In genomic region chr9:109751253-109751652, GRCh38 we compare ENCODE assay signal across 2 cellular contexts.
TF ChIP-seq lines count a peak whose summit lies in the region.

No MANE protein-coding gene starts in this region.

TF ChIP-seq in SK-N-SH treated with all-trans-retinoic acid at 6 μM for 48 hours, 23 proteins besides CTCF, POLR2A, EP300 and RAD21:
- TF ChIP-seq, protein P1, sequence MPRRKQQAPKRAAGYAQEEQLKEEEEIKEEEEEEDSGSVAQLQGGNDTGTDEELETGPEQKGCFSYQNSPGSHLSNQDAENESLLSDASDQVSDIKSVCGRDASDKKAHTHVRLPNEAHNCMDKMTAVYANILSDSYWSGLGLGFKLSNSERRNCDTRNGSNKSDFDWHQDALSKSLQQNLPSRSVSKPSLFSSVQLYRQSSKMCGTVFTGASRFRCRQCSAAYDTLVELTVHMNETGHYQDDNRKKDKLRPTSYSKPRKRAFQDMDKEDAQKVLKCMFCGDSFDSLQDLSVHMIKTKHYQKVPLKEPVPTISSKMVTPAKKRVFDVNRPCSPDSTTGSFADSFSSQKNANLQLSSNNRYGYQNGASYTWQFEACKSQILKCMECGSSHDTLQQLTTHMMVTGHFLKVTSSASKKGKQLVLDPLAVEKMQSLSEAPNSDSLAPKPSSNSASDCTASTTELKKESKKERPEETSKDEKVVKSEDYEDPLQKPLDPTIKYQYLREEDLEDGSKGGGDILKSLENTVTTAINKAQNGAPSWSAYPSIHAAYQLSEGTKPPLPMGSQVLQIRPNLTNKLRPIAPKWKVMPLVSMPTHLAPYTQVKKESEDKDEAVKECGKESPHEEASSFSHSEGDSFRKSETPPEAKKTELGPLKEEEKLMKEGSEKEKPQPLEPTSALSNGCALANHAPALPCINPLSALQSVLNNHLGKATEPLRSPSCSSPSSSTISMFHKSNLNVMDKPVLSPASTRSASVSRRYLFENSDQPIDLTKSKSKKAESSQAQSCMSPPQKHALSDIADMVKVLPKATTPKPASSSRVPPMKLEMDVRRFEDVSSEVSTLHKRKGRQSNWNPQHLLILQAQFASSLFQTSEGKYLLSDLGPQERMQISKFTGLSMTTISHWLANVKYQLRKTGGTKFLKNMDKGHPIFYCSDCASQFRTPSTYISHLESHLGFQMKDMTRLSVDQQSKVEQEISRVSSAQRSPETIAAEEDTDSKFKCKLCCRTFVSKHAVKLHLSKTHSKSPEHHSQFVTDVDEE (CRISPR knock-in tag; IDR thresholded peaks at IDR 0.05), result no peak
- TF ChIP-seq ZFP3 (CRISPR knock-in tag; IDR thresholded peaks at IDR 0.05) (no peak), ISL1 (CRISPR knock-in tag; IDR thresholded peaks at IDR 0.05) (no peak), ESRRG (CRISPR knock-in tag; IDR thresholded peaks at IDR 0.05) (no peak), RARB (CRISPR knock-in tag; IDR thresholded peaks at IDR 0.05) (no peak), TOX (CRISPR knock-in tag; IDR thresholded peaks at IDR 0.05; ENCODE audit: borderline replicate concordance) (no peak), ARNTL (CRISPR knock-in tag; IDR thresholded peaks at IDR 0.05; ENCODE audit: borderline replicate concordance, low read depth) (no peak), ZFP30 (CRISPR knock-in tag; IDR thresholded peaks at IDR 0.05) (no peak), ZNF70 (CRISPR knock-in tag; IDR thresholded peaks at IDR 0.05) (no peak), ZC3H10 (CRISPR knock-in tag; IDR thresholded peaks at IDR 0.05) (no peak), OSR1 (CRISPR knock-in tag; IDR thresholded peaks at IDR 0.05) (no peak), SNAI2 (CRISPR knock-in tag; IDR thresholded peaks at IDR 0.05) (no peak), CSDC2 (CRISPR knock-in tag; IDR thresholded peaks at IDR 0.05) (no peak)
- TF ChIP-seq, protein P2, sequence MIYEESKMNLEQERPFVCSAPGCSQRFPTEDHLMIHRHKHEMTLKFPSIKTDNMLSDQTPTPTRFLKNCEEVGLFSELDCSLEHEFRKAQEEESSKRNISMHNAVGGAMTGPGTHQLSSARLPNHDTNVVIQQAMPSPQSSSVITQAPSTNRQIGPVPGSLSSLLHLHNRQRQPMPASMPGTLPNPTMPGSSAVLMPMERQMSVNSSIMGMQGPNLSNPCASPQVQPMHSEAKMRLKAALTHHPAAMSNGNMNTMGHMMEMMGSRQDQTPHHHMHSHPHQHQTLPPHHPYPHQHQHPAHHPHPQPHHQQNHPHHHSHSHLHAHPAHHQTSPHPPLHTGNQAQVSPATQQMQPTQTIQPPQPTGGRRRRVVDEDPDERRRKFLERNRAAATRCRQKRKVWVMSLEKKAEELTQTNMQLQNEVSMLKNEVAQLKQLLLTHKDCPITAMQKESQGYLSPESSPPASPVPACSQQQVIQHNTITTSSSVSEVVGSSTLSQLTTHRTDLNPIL (CRISPR knock-in tag; IDR thresholded peaks at IDR 0.05; ENCODE audit: low read depth), result no peak

TF ChIP-seq in WTC11, 78 proteins besides CTCF, POLR2A, EP300 and RAD21 (continued from another document):
- TF ChIP-seq MLX (CRISPR knock-in tag; IDR thresholded peaks at IDR 0.05), result no peak
- TF ChIP-seq ZNF263 (CRISPR knock-in tag; IDR thresholded peaks at IDR 0.05; ENCODE audit: low read depth), result no peak
- TF ChIP-seq ETV6 (CRISPR knock-in tag; IDR thresholded peaks at IDR 0.05), result no peak
TF ChIP-seq in WTC11: peak in this region for 0.
